In genomic region chr6:52517502-52518278, GRCh38 we compare ENCODE assay signal across 8 cellular contexts. TPM values are rescaled to one million over a fixed set of nuclear protein-coding genes. Genes with fewer than 3 reads are reported as not detected.
A peak's percentile ranks its signal among the peaks of the same experiment; 100 is the strongest.
DNase-seq lines count a peak whose midpoint lies in the region; ATAC-seq and TF ChIP-seq lines count a peak whose summit lies in the region.

No MANE protein-coding gene starts in this region.

- H3K4me1 Mint-ChIP-seq in dendritic cell treated with granulocyte-macrophage colony-stimulating factor and Interleukin-4, amounts not matched to agents 40 ng/mL and 50 ng/mL, for 4 days (ENCODE audit: low read depth), result peaks cover 44% of the 10 kb centered on the region

- no peaks in the 10 kb centered on the region for H3K9me3 Mint-ChIP-seq in dendritic cell treated with granulocyte-macrophage colony-stimulating factor and Interleukin-4, amounts not matched to agents 40 ng/mL and 50 ng/mL, for 4 days

- H3K4me3 ChIP-seq in A673 (ENCODE audit: low read depth, low read length, poor library complexity, severe bottlenecking) (no peak overlapping the region), right lobe of liver (peak overlapping the region in 2 of 3 donors; percentile 3)

- H3K27ac ChIP-seq in A673 (ENCODE audit: low read depth, low read length, poor library complexity, severe bottlenecking) (peak overlapping the region; percentile 51), right lobe of liver (peak overlapping the region; percentile 88 to 96 (median 91))

- POLR2A ChIA-PET in A673 (lab: Charles Lee; ENCODE audit: low non-redundant PET), result no interaction called here

- H3K36me3 Mint-ChIP-seq in dendritic cell treated with granulocyte-macrophage colony-stimulating factor and Interleukin-4, amounts not matched to agents 40 ng/mL and 50 ng/mL, for 4 days (ENCODE audit: low read depth), result peaks cover 77% of the 10 kb centered on the region

- peak; percentile 50 for TF ChIP-seq POLR2A in right lobe of liver (IDR thresholded peaks at IDR 0.05)

- H3K36me3 ChIP-seq in A673 (ENCODE audit: insufficient read depth, low read length, poor library complexity, severe bottlenecking) (no peaks in the 10 kb centered on the region), right lobe of liver (peaks cover 0 to 18% (median 0%) of the 10 kb centered on the region in 4 donors)

- TF ChIP-seq CTCF in A673 (conservative IDR thresholded peaks at IDR 0.05; ENCODE audit: low read depth, low read length), result no peak
- no peak for TF ChIP-seq CTCF in right lobe of liver (IDR thresholded peaks at IDR 0.05)

- DNase-seq in A673 (ENCODE audit: low spot score) (peak; percentile 87), RPMI7951 (ENCODE audit: low read depth) (peak; percentile 99), right lobe of liver (peak; percentile 86 to 91 (median 88))
- DNase-seq in stimulated activated CD8-positive, alpha-beta memory T cell treated with anti-CD3 and anti-CD28 coated beads, Interleukin-15, amount 100 ng/mL, for 48 hours (ENCODE audit: low read depth in 2 of 2), result peak; percentile 38 to 44

- no peaks in the 10 kb centered on the region for H3K27me3 ChIP-seq in A673 (replicated peaks; ENCODE audit: insufficient read depth, low read depth, low read length, poor library complexity)
- no peaks in the 10 kb centered on the region for H3K27me3 ChIP-seq in right lobe of liver

- H3K4me3 Mint-ChIP-seq in dendritic cell treated with granulocyte-macrophage colony-stimulating factor and Interleukin-4, amounts not matched to agents 40 ng/mL and 50 ng/mL, for 4 days, result no peak overlapping the region

- H3K4me1 ChIP-seq in A673 (ENCODE audit: insufficient read depth, low read length, poor library complexity, severe bottlenecking) (peaks cover 11% of the 10 kb centered on the region), right lobe of liver (peaks cover 0 to 57% (median 25%) of the 10 kb centered on the region in 4 donors)

- H3K27ac Mint-ChIP-seq in dendritic cell treated with granulocyte-macrophage colony-stimulating factor and Interleukin-4, amounts not matched to agents 40 ng/mL and 50 ng/mL, for 4 days, result peak overlapping the region; percentile 45

- no peaks in the 10 kb centered on the region for H3K27me3 Mint-ChIP-seq in dendritic cell treated with granulocyte-macrophage colony-stimulating factor and Interleukin-4, amounts not matched to agents 40 ng/mL and 50 ng/mL, for 4 days

- intact Hi-C loops in A673 (cut with micrococcal nuclease; ENCODE audit: unreplicated experiment), result no loop called here
- intact Hi-C loops in dendritic cell treated with granulocyte-macrophage colony-stimulating factor and Interleukin-4, amounts not matched to agents 40 ng/mL and 50 ng/mL, for 4 days (cut with micrococcal nuclease), result no loop called here
- intact Hi-C loops in right lobe of liver (cut with DNase I), result no loop called here

- H3K9me3 ChIP-seq in A673 (ENCODE audit: low read depth, low read length, poor library complexity, severe bottlenecking), result no peaks in the 10 kb centered on the region
- no peaks in the 10 kb centered on the region for H3K9me3 ChIP-seq in right lobe of liver

- CTCF ChIA-PET in A673 (lab: Charles Lee), result no interaction called here

- 26% methylated on average over 13 of the region's 14 CpGs for WGBS in right lobe of liver (ENCODE audit: insufficient coverage, low coverage, low lambda C conversion rate, missing lambda C conversion rate)

- BruUV-seq in A673 (replicated peaks; lab: Mats Ljungman, UMichigan), result no TSS peak

- ATAC-seq in GM18520 (IDR thresholded peaks at IDR 0.05; ENCODE audit: unreplicated experiment) (peak; percentile 98), HG03103 (IDR thresholded peaks at IDR 0.05; ENCODE audit: low read depth, unreplicated experiment) (peak; percentile 82), right lobe of liver (peak; percentile 60 to 82 (median 74)), GM21526 (IDR thresholded peaks at IDR 0.05; ENCODE audit: low FRiP score, unreplicated experiment) (no peak)

RNA-seq across cellular contexts. Expression of gene TRAM2, which starts 59.2 kb away (rescaled TPM):
- total RNA-seq in A673 (2021), result 20.9 and 21.9 TPM in 2 replicates
- 56.2 and 58.0 TPM in 2 replicates for total RNA-seq in RPMI7951 (2014; rRNA removed; shearing (Covaris generic))
- total RNA-seq in right lobe of liver, result 10 to 100 TPM; 16.1 to 24.8 (median 17.8) TPM

Comparison
In these comparisons a context has a peak if more than half of its experiments do, and no peak if none do; other contexts are left out.
1. DNase-seq: peak in every context shown above with its lines; median percentile 99 in RPMI7951; 88 in right lobe of liver; 87 in A673; 41 in stimulated activated CD8-positive, alpha-beta memory T cell treated with anti-CD3 and anti-CD28 coated beads, Interleukin-15, amount 100 ng/mL, for 48 hours.